Comparison of ENCODE assay signal across 17 cellular contexts in the genomic region with DNA sequence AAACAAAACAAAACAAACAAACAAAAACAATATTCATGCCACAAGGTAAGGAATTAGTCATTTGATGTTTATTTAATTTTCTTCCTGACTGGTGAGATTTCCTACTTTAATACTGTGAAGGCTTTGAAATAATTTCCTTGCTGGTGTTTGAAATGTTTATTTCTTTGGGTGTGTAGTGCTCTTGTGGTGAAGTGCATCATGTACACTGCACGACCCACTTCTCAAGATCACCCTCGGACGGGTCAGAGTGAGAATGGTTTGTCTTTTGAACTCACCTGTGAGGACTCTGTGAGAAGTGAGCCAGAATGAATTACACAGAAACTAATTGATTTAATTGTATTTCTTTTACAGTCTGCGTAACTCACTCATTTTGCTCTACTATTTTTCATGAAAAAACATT.
"Had no signal": no experiment of that assay in that cellular context is flagged by ENCODE, and none has a peak within 500 bp of the region (broad histone marks: within the 10 kb centered on the region; RNA-seq: fewer than 3 reads in every experiment).

No MANE protein-coding gene starts in this region.

- H3K4me3 Mint-ChIP-seq: activated naive CD8-positive, alpha-beta T cell; memory B cell had no signal

- H3K27ac ChIP-seq: brain microvascular endothelial cell, neutrophil, right lobe of liver, suprapubic skin had no signal

- H3K4me1 Mint-ChIP-seq: memory B cell had no signal

- H3K4me1 ChIP-seq: right lobe of liver, suprapubic skin, uterus had no signal

- H3K9me3 ChIP-seq: neutrophil, right lobe of liver, suprapubic skin, uterus had no signal

- H3K27me3 ChIP-seq: brain microvascular endothelial cell, neutrophil, right lobe of liver, suprapubic skin, uterus had no signal

- H3K27me3 Mint-ChIP-seq: activated naive CD8-positive, alpha-beta T cell; memory B cell had no signal

- H3K36me3 Mint-ChIP-seq: activated naive CD8-positive, alpha-beta T cell; memory B cell had no signal

- H3K36me3 ChIP-seq: brain microvascular endothelial cell, neutrophil, right lobe of liver, suprapubic skin, uterus had no signal

- ATAC-seq: left colon, right lobe of liver had no signal

- H3K4me3 ChIP-seq: right lobe of liver, suprapubic skin, uterus had no signal

- H3K27ac Mint-ChIP-seq: activated naive CD8-positive, alpha-beta T cell; memory B cell had no signal

- DNase-seq: activated CD4-positive, alpha-beta T cell treated with anti-CD3 and anti-CD28 coated beads, Interleukin-2, amount 50 U/mL, for 4 hours; activated CD4-positive, CD25-positive, alpha-beta regulatory T cell treated with anti-CD3 and anti-CD28 coated beads, Interleukin-2, amount 50 U/mL, for 72 hours; activated gamma-delta T cell; activated T-cell treated with anti-CD3 and anti-CD28 coated beads, Interleukin-2, amount 50 U/mL, for 48 hours; amygdala; brain microvascular endothelial cell; head of caudate nucleus; left colon; posterior cingulate gyrus; right lobe of liver; stimulated activated naive CD4-positive, alpha-beta T cell; SW 1271; uterus had no signal

- H3K9me3 Mint-ChIP-seq: memory B cell had no signal
